ENCODE assay signal across 11 cellular contexts in the genomic region with DNA sequence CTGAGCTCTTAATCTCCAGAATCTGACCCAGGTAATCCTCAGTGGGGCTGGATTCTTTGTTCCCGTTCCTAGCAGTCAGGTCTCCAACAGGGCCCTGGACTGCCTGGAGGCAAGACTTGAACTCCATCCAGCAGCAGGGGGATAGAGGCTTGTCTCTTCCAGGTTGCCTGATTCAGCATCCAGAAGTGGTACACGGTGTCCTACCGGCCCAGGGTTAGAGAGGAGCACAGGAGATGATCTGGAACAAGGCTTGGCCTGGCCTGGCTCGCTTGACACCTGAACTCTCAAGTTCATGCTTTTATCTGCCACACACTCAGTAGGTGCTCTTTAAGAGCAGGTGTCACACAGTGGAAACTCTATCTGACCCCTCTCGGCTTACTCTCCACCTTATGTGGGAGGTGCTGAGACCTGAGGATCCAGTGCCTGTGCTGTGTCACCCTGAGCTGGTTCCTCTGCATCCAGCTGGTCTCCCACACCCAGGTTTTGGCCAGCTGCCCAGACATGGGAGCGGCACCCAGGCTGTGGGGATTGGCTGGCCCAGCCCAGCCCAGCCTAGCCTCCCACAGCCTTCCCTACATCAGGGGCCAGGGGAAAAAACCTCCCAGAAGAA. TPM values are rescaled to one million over a fixed set of nuclear protein-coding genes. Genes with fewer than 3 reads are reported as not detected.
DNase-seq lines count a peak whose midpoint lies in the region; ATAC-seq and TF ChIP-seq lines count a peak whose summit lies in the region.
"Had no signal": no experiment of that assay in that cellular context is flagged by ENCODE, and none has a peak within 500 bp of the region (broad histone marks: within the 10 kb centered on the region; RNA-seq: fewer than 3 reads in every experiment).

A gene with protein sequence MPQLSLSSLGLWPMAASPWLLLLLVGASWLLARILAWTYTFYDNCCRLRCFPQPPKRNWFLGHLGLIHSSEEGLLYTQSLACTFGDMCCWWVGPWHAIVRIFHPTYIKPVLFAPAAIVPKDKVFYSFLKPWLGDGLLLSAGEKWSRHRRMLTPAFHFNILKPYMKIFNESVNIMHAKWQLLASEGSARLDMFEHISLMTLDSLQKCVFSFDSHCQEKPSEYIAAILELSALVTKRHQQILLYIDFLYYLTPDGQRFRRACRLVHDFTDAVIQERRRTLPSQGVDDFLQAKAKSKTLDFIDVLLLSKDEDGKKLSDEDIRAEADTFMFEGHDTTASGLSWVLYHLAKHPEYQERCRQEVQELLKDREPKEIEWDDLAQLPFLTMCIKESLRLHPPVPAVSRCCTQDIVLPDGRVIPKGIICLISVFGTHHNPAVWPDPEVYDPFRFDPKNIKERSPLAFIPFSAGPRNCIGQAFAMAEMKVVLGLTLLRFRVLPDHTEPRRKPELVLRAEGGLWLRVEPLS (plus strand): TSS at position 604 of the 610 bp plus-strand sequence. CDS start 519 bp downstream, outside the sequence.

- H3K36me3 ChIP-seq in MG63 (no peaks in the 10 kb centered on the region), ascending aorta (no peaks in the 10 kb centered on the region)

- POLR2A ChIA-PET in MCF 10A (lab: Yijun Ruan, JAX), result interaction anchor here (0.7 kb wide), 1 partner anchor 430 kb away, joined by 3 read pairs; no protein-coding TSS in a partner anchor

- no peaks in the 10 kb centered on the region for H3K36me3 Mint-ChIP-seq in MCF 10A (ENCODE audit: insufficient read depth, unreplicated experiment)
- H3K36me3 Mint-ChIP-seq: activated naive CD4-positive, alpha-beta T cell treated with anti-CD3 and anti-CD28 coated beads, Interleukin-2, amount 50 U/mL, for 24 hours had no signal

- H3K4me3 Mint-ChIP-seq in MCF 10A (ENCODE audit: unreplicated experiment), result no peak within 1 kb of the TSS
- H3K4me3 Mint-ChIP-seq: activated naive CD4-positive, alpha-beta T cell treated with anti-CD3 and anti-CD28 coated beads, Interleukin-2, amount 50 U/mL, for 24 hours; stimulated activated naive CD8-positive, alpha-beta T cell treated with anti-CD3 and anti-CD28 coated beads, Interleukin-15, Interleukin-2, amounts not matched to agents 100 ng/mL and 50 ng/mL, for 24 hours had no signal

- H3K27me3 Mint-ChIP-seq in MCF 10A (ENCODE audit: insufficient read depth, unreplicated experiment), result no peaks in the 10 kb centered on the region
- H3K27me3 Mint-ChIP-seq: progenitor cell of endocrine pancreas had no signal

- H3K27me3 ChIP-seq in MG63, result no peaks in the 10 kb centered on the region; the same call in none of the 2 replicates
- H3K27me3 ChIP-seq in ascending aorta, result no peaks in the 10 kb centered on the region

- no peak for TF ChIP-seq CTCF in MCF 10A (IDR thresholded peaks at IDR 0.05; ENCODE audit: unreplicated experiment)
- TF ChIP-seq CTCF in ascending aorta (IDR thresholded peaks at IDR 0.05), result no peak

- ATAC-seq in GM18511 (IDR thresholded peaks at IDR 0.05; ENCODE audit: unreplicated experiment) (no peak), GM21390 (IDR thresholded peaks at IDR 0.05; ENCODE audit: unreplicated experiment) (no peak)

- no peaks in the 10 kb centered on the region for H3K4me1 ChIP-seq in ascending aorta

- no peak within 1 kb of the TSS for H3K27ac Mint-ChIP-seq in MCF 10A (ENCODE audit: low read depth, unreplicated experiment)
- H3K27ac Mint-ChIP-seq: activated naive CD4-positive, alpha-beta T cell treated with anti-CD3 and anti-CD28 coated beads, Interleukin-2, amount 50 U/mL, for 24 hours; progenitor cell of endocrine pancreas; stimulated activated naive CD8-positive, alpha-beta T cell treated with anti-CD3 and anti-CD28 coated beads, Interleukin-15, Interleukin-2, amounts not matched to agents 100 ng/mL and 50 ng/mL, for 24 hours had no signal

- intact Hi-C loops in MCF 10A (cut with micrococcal nuclease), result no loop called here
- intact Hi-C loops in ascending aorta (cut with DNase I), result no loop called here

- CTCF ChIA-PET in MCF 10A (lab: Yijun Ruan, JAX), result interaction anchor here (0.5 to 0.7 kb wide), 4 partner anchors 11 to 171 kb away, joined by 3 to 4 read pairs (median 4); no protein-coding TSS in a partner anchor

- H3K4me3 ChIP-seq in MG63, result no peak within 1 kb of the TSS
- H3K4me3 ChIP-seq in ascending aorta, result no peak within 1 kb of the TSS

- no peak within 1 kb of the TSS for H3K27ac ChIP-seq in ascending aorta

- no TSS peak for BruUV-seq in MCF 10A (replicated peaks; lab: Mats Ljungman, UMichigan)

- H3K9me3 ChIP-seq in MG63, result no peaks in the 10 kb centered on the region
- no peaks in the 10 kb centered on the region for H3K9me3 ChIP-seq in ascending aorta

- H3K9me3 Mint-ChIP-seq in MCF 10A (ENCODE audit: unreplicated experiment), result peaks cover 28% of the 10 kb centered on the region
- H3K9me3 Mint-ChIP-seq: activated naive CD4-positive, alpha-beta T cell treated with anti-CD3 and anti-CD28 coated beads, Interleukin-2, amount 50 U/mL, for 24 hours; stimulated activated naive CD8-positive, alpha-beta T cell treated with anti-CD3 and anti-CD28 coated beads, Interleukin-15, Interleukin-2, amounts not matched to agents 100 ng/mL and 50 ng/mL, for 24 hours had no signal

- peaks cover 20% of the 10 kb centered on the region for H3K4me1 Mint-ChIP-seq in MCF 10A (ENCODE audit: insufficient read depth, unreplicated experiment)
- H3K4me1 Mint-ChIP-seq: activated naive CD4-positive, alpha-beta T cell treated with anti-CD3 and anti-CD28 coated beads, Interleukin-2, amount 50 U/mL, for 24 hours had no signal

- DNase-seq in CD1c-positive myeloid dendritic cell (ENCODE audit: extremely low spot score) (peak; percentile 86), MG63 (peak; percentile 53), MCF 10A (ENCODE audit: unreplicated experiment) (peak; percentile 91), mucosa of gallbladder (ENCODE audit: low spot score) (peak; percentile 94), ascending aorta (ENCODE audit: low spot score in 2 of 2) (no peak)
- DNase-seq in activated effector memory CD4-positive, alpha-beta T cell treated with Interleukin-2 at 50 U/mL for 16 hours, result no peak

RNA-seq across cellular contexts. Expression of the gene that starts here (rescaled TPM):
- total RNA-seq in MG63 (2014; rRNA removed; shearing (Covaris generic); ENCODE audit: low replicate concordance), result not detected in 2 replicates
- total RNA-seq in MCF 10A (2022) (0.42 and 0.75 TPM in 2 replicates), mucosa of gallbladder (92.8 TPM), ascending aorta (not detected)
- total RNA-seq: progenitor cell of endocrine pancreas had no signal

Comparison
In these comparisons a context has a peak if more than half of its experiments do, and no peak if none do; other contexts are left out.
1. RNA of the gene that starts here (total RNA-seq): 92.8 TPM in mucosa of gallbladder (single experiment); 0.42 to 0.75 TPM in MCF 10A, not detected in MG63 and not detected in ascending aorta (single experiment); every median in the first group is over 10 times any median in the second.
2. Peak in DNase-seq in MG63; RNA of the gene not detected or under 1 TPM.
3. Peak in DNase-seq in MCF 10A; RNA of the gene not detected or under 1 TPM.
4. DNase-seq: peak in CD1c-positive myeloid dendritic cell (single experiment) and mucosa of gallbladder (single experiment); none in activated effector memory CD4-positive, alpha-beta T cell treated with Interleukin-2 at 50 U/mL for 16 hours (single experiment) and ascending aorta (0 of 2).